In genomic region chr11:104090767-104091166, GRCh38 we compare ENCODE assay signal across 19 cellular contexts. TPM values are rescaled to one million over a fixed set of nuclear protein-coding genes. Genes with fewer than 3 reads are reported as not detected.
A peak's percentile ranks its signal among the peaks of the same experiment; 100 is the strongest.
DNase-seq lines count a peak whose midpoint lies in the region; ATAC-seq and TF ChIP-seq lines count a peak whose summit lies in the region.
"Had no signal": no experiment of that assay in that cellular context is flagged by ENCODE, and none has a peak within 500 bp of the region (broad histone marks: within the 10 kb centered on the region; RNA-seq: fewer than 3 reads in every experiment).

No MANE protein-coding gene starts in this region.

- TF ChIP-seq CTCF in cardiac muscle cell (IDR thresholded peaks at IDR 0.05; ENCODE audit: low read depth, low read length): no peak
- TF ChIP-seq CTCF in right atrium auricular region (IDR thresholded peaks at IDR 0.05): no peak
- no peak for TF ChIP-seq CTCF in WTC11 (IDR thresholded peaks at IDR 0.05)

- H3K27me3 Mint-ChIP-seq in WTC11 (ENCODE audit: low read depth): no peaks in the 10 kb centered on the region

- H3K9ac ChIP-seq in SK-N-MC (ENCODE audit: insufficient read length): peak overlapping the region; percentile 6
- H3K9ac ChIP-seq: BLaER1 treated with 17β-estradiol and CSF1 and Interleukin-3, amounts not matched to agents 10 nM and 100 nM; SK-N-SH had no signal

- POLR2A ChIA-PET in WTC11 (lab: Charles Lee): no interaction called here

- H3K9me3 ChIP-seq in cardiac muscle cell (ENCODE audit: low read depth) (no peaks in the 10 kb centered on the region), right atrium auricular region (no peaks in the 10 kb centered on the region), SK-N-MC (ENCODE audit: low read depth, low read length) (no peaks in the 10 kb centered on the region)
- H3K9me3 ChIP-seq: BLaER1 treated with 17β-estradiol and CSF1 and Interleukin-3, amounts not matched to agents 10 nM and 100 nM; SK-N-SH had no signal

- DNase-seq in cardiac muscle cell (ENCODE audit: low read depth in 1 of 2, low spot score in 1 of 2) (no peak), right atrium auricular region (ENCODE audit: low spot score) (no peak), SK-N-MC (ENCODE audit: low read depth, low spot score) (peak; percentile 87), left kidney (ENCODE audit: low read depth, low spot score) (peak; percentile 21), DMS153 (lab: John Stamatoyannopoulos, UW) (no peak), WTC11 (ENCODE audit: low spot score) (no peak), hippocampal formation (lab: John Stamatoyannopoulos, UW) (no peak), NCI-H69 (lab: John Stamatoyannopoulos, UW) (no peak)
- DNase-seq: Calu3; CD8-positive, alpha-beta T cell; KBM-7; NCI-H1105 treated with DMSO at 0.1 percent for 48 hours; NCI-H1694; NCI-H2081 treated with DMSO at 0.1 percent for 48 hours; NCI-H510A; NCI-H774; SK-N-SH had no signal

- H3K4me1 Mint-ChIP-seq in WTC11: no peaks in the 10 kb centered on the region

- H3K36me3 ChIP-seq in cardiac muscle cell: no peaks in the 10 kb centered on the region
- no peaks in the 10 kb centered on the region for H3K36me3 ChIP-seq in right atrium auricular region
- no peaks in the 10 kb centered on the region for H3K36me3 ChIP-seq in SK-N-MC (ENCODE audit: insufficient read depth, low read length)
- H3K36me3 ChIP-seq: BLaER1 treated with 17β-estradiol and CSF1 and Interleukin-3, amounts not matched to agents 10 nM and 100 nM had no signal

- H3K27ac Mint-ChIP-seq in WTC11: no peak overlapping the region
- H3K27ac Mint-ChIP-seq: CD8-positive, alpha-beta T cell had no signal

- no peaks in the 10 kb centered on the region for H3K27me3 ChIP-seq in cardiac muscle cell
- no peaks in the 10 kb centered on the region for H3K27me3 ChIP-seq in right atrium auricular region
- H3K27me3 ChIP-seq: BLaER1 treated with 17β-estradiol and CSF1 and Interleukin-3, amounts not matched to agents 10 nM and 100 nM had no signal

- H3K9me3 Mint-ChIP-seq in WTC11: no peaks in the 10 kb centered on the region
- H3K9me3 Mint-ChIP-seq: CD8-positive, alpha-beta T cell had no signal

- peaks cover 50% of the 10 kb centered on the region for H3K4me1 ChIP-seq in cardiac muscle cell (ENCODE audit: low read depth)
- no peaks in the 10 kb centered on the region for H3K4me1 ChIP-seq in right atrium auricular region
- H3K4me1 ChIP-seq: BLaER1 treated with 17β-estradiol and CSF1 and Interleukin-3, amounts not matched to agents 10 nM and 100 nM had no signal

- ATAC-seq in WTC11: no peak
- ATAC-seq: CD8-positive, alpha-beta T cell had no signal

- H3K27ac ChIP-seq in cardiac muscle cell (peak overlapping the region; percentile 7), right atrium auricular region (no peak overlapping the region), SK-N-MC (peak overlapping the region; percentile 93)
- H3K27ac ChIP-seq: BLaER1 treated with 17β-estradiol and CSF1 and Interleukin-3, amounts not matched to agents 10 nM and 100 nM had no signal

- H3K4me3 ChIP-seq in cardiac muscle cell (no peak overlapping the region), right atrium auricular region (no peak overlapping the region), SK-N-MC (peak overlapping the region; percentile 61)
- H3K4me3 ChIP-seq: BLaER1 treated with 17β-estradiol and CSF1 and Interleukin-3, amounts not matched to agents 10 nM and 100 nM had no signal

- no peaks in the 10 kb centered on the region for H3K36me3 Mint-ChIP-seq in WTC11
- H3K36me3 Mint-ChIP-seq: CD8-positive, alpha-beta T cell had no signal

- CTCF ChIA-PET in WTC11 (lab: Charles Lee): no interaction called here

- no peak overlapping the region for H3K4me3 Mint-ChIP-seq in WTC11
- H3K4me3 Mint-ChIP-seq: CD8-positive, alpha-beta T cell had no signal

TF ChIP-seq in WTC11, 78 proteins besides CTCF, POLR2A, EP300 and RAD21:
- no peak for TF ChIP-seq AR (CRISPR knock-in tag; IDR thresholded peaks at IDR 0.05)

RNA-seq across cellular contexts. Expression of gene DDI1, which starts 54.3 kb away (rescaled TPM):
- total RNA-seq in cardiac muscle cell (not detected in 2 replicates), right atrium auricular region (not detected), WTC11 (2021) (not detected in 3 replicates)
- polyA plus RNA-seq in cardiac muscle cell: 0.42 and 2.8 TPM in 2 replicates
- total RNA-seq: Calu3; CD8-positive, alpha-beta T cell; H4 had no signal
- polyA plus RNA-seq: SK-N-SH had no signal

Comparison
In these comparisons a context has a peak if more than half of its experiments do, and no peak if none do; other contexts are left out.
1. H3K27ac ChIP-seq: peak in cardiac muscle cell (single experiment) and SK-N-MC (single experiment); none in right atrium auricular region (0 of 2).
2. DNase-seq: peak in SK-N-MC (single experiment) and left kidney (single experiment); none in cardiac muscle cell (0 of 2), right atrium auricular region (single experiment), DMS153 (single experiment), WTC11 (single experiment), hippocampal formation (0 of 2) and NCI-H69 (single experiment).